9 cellular contexts compared by ENCODE assay signal in genomic region chr18:74499633-74500032, GRCh38. TPM values are rescaled to one million over a fixed set of nuclear protein-coding genes. Genes with fewer than 3 reads are reported as not detected.
DNase-seq lines count a peak whose midpoint lies in the region; ATAC-seq and TF ChIP-seq lines count a peak whose summit lies in the region.
"Had no signal": no experiment of that assay in that cellular context is flagged by ENCODE, and none has a peak within 500 bp of the region (broad histone marks: within the 10 kb centered on the region; RNA-seq: fewer than 3 reads in every experiment).

No MANE protein-coding gene starts in this region.

- peak; percentile 37 for DNase-seq in Daoy (ENCODE audit: low read depth)
- DNase-seq in KG1 (lab: John Stamatoyannopoulos, UW): peak; percentile 65
- DNase-seq in activated CD8-positive, alpha-beta T cell treated with anti-CD3 and anti-CD28 coated beads for 36 hours: peak; percentile 64
- no peak for DNase-seq in epithelial cell of proximal tubule (ENCODE audit: low read depth)
- DNase-seq in naive thymus-derived CD4-positive, alpha-beta T cell: peak in 5 of 9 donors; percentile 46 to 59 (median 55)
- DNase-seq in ureter (ENCODE audit: low spot score): peak; percentile 88
- no peak for DNase-seq in GOT3 (lab: John Stamatoyannopoulos, UW)

- no peaks in the 10 kb centered on the region for H3K9me3 Mint-ChIP-seq in activated CD8-positive, alpha-beta T cell treated with anti-CD3 and anti-CD28 coated beads for 36 hours
- no peaks in the 10 kb centered on the region for H3K9me3 Mint-ChIP-seq in naive thymus-derived CD4-positive, alpha-beta T cell

- peak overlapping the region; percentile 99 for H3K27ac Mint-ChIP-seq in activated CD8-positive, alpha-beta T cell treated with anti-CD3 and anti-CD28 coated beads for 36 hours
- H3K27ac Mint-ChIP-seq in naive thymus-derived CD4-positive, alpha-beta T cell: peak overlapping the region; percentile 96 to 100 (median 98)

- H3K4me3 Mint-ChIP-seq in activated CD8-positive, alpha-beta T cell treated with anti-CD3 and anti-CD28 coated beads for 36 hours: peak overlapping the region; percentile 85
- H3K4me3 Mint-ChIP-seq in naive thymus-derived CD4-positive, alpha-beta T cell: peak overlapping the region; percentile 79 to 98 (median 92)

- TF ChIP-seq CTCF in activated CD8-positive, alpha-beta T cell treated with anti-CD3 and anti-CD28 coated beads for 36 hours (IDR thresholded peaks at IDR 0.05): no peak
- TF ChIP-seq CTCF in epithelial cell of proximal tubule (conservative IDR thresholded peaks at IDR 0.05; ENCODE audit: low read depth, low read length): no peak

- H3K4me3 ChIP-seq in epithelial cell of proximal tubule (ENCODE audit: low read depth, low read length): peak overlapping the region; percentile 73
- H3K4me3 ChIP-seq in naive thymus-derived CD4-positive, alpha-beta T cell (ENCODE audit: low read length): peak overlapping the region; percentile 72

- H3K36me3 ChIP-seq in naive thymus-derived CD4-positive, alpha-beta T cell (ENCODE audit: control insufficient read depth in 2 of 3, insufficient read depth in 3 of 3, low read length in 3 of 3): peaks cover 0 to 35% (median 11%) of the 10 kb centered on the region in 3 experiments

- peaks cover 50% of the 10 kb centered on the region for H3K4me1 Mint-ChIP-seq in activated CD8-positive, alpha-beta T cell treated with anti-CD3 and anti-CD28 coated beads for 36 hours (ENCODE audit: low read depth)
- peaks cover 22 to 68% (median 60%) of the 10 kb centered on the region in 7 donors for H3K4me1 Mint-ChIP-seq in naive thymus-derived CD4-positive, alpha-beta T cell

- no peaks in the 10 kb centered on the region for H3K27me3 Mint-ChIP-seq in activated CD8-positive, alpha-beta T cell treated with anti-CD3 and anti-CD28 coated beads for 36 hours
- H3K27me3 Mint-ChIP-seq in naive thymus-derived CD4-positive, alpha-beta T cell: peaks cover 0 to 3% (median 0%) of the 10 kb centered on the region in 5 donors

- H3K27ac ChIP-seq in naive thymus-derived CD4-positive, alpha-beta T cell (ENCODE audit: low read depth, low read length): peak overlapping the region; percentile 84

- peaks cover 50% of the 10 kb centered on the region for H3K36me3 Mint-ChIP-seq in activated CD8-positive, alpha-beta T cell treated with anti-CD3 and anti-CD28 coated beads for 36 hours (ENCODE audit: low read depth)
- H3K36me3 Mint-ChIP-seq in naive thymus-derived CD4-positive, alpha-beta T cell: peaks cover 8 to 30% (median 26%) of the 10 kb centered on the region in 5 donors

- no peaks in the 10 kb centered on the region for H3K27me3 ChIP-seq in naive thymus-derived CD4-positive, alpha-beta T cell (ENCODE audit: control insufficient read depth in 2 of 2, insufficient read depth in 2 of 2, low read length in 2 of 2)

- H3K4me1 ChIP-seq in naive thymus-derived CD4-positive, alpha-beta T cell (ENCODE audit: control insufficient read depth in 2 of 2, insufficient read depth in 2 of 2, low read length in 2 of 2): peaks cover 33 to 43% of the 10 kb centered on the region in 2 donors

- POLR2A ChIA-PET in activated CD8-positive, alpha-beta T cell treated with anti-CD3 and anti-CD28 coated beads for 36 hours (lab: Charles Lee): interaction anchor here (0.9 to 1.0 kb wide), 3 partner anchors 19 to 152 kb away, joined by 3 to 4 read pairs (median 3); no protein-coding TSS in a partner anchor
- POLR2A ChIA-PET in naive thymus-derived CD4-positive, alpha-beta T cell (lab: Charles Lee): interaction anchor here (0.6 to 2.5 kb wide), 5 partner anchors 98 to 417 kb away, joined by 3 to 15 read pairs (median 7); partner anchors contain the start of gene ZNF407

- intact Hi-C loops in activated CD8-positive, alpha-beta T cell treated with anti-CD3 and anti-CD28 coated beads for 36 hours (cut with micrococcal nuclease): loop anchor here (5.0 to 10.0 kb wide), 5 partner anchors 53 to 708 kb away; partner anchors contain the start of genes FBXO15, PTGR3, TIMM21 and ZNF407
- intact Hi-C loops in naive thymus-derived CD4-positive, alpha-beta T cell (cut with micrococcal nuclease): loop anchor here (1.0 to 5.0 kb wide), 11 partner anchors 53 to 1993 kb away; partner anchors contain the start of genes ZNF407 (in 2 of the 2), PTGR3 (in 1 of the 2), TIMM21 (in 1 of the 2) and TSHZ1 (in 1 of the 2)

- ATAC-seq in GM21529 (IDR thresholded peaks at IDR 0.05; ENCODE audit: unreplicated experiment): peak; percentile 36
- peak; percentile 14 for ATAC-seq in activated CD8-positive, alpha-beta T cell treated with anti-CD3 and anti-CD28 coated beads for 36 hours
- ATAC-seq in naive thymus-derived CD4-positive, alpha-beta T cell: no peak

- no peaks in the 10 kb centered on the region for H3K9me3 ChIP-seq in naive thymus-derived CD4-positive, alpha-beta T cell (ENCODE audit: control insufficient read depth in 2 of 3, low read length in 3 of 3)

- CTCF ChIA-PET in activated CD8-positive, alpha-beta T cell treated with anti-CD3 and anti-CD28 coated beads for 36 hours (lab: Charles Lee): interaction anchor here (1.2 to 2.0 kb wide), 2 partner anchors 130 to 189 kb away, joined by 4 to 5 read pairs; no protein-coding TSS in a partner anchor
- CTCF ChIA-PET in naive thymus-derived CD4-positive, alpha-beta T cell (lab: Charles Lee): interaction anchor here (0.9 kb wide), 1 partner anchor 52 kb away, joined by 3 read pairs; no protein-coding TSS in a partner anchor

RNA-seq across cellular contexts. Expression of gene CNDP2, which starts 3.5 kb away (rescaled TPM):
- 28.6 and 32.2 TPM in 2 replicates for total RNA-seq in Daoy (2014; rRNA removed; shearing (Covaris generic))
- 100 to 1,000 TPM; 121 to 136 TPM for total RNA-seq in activated CD8-positive, alpha-beta T cell treated with anti-CD3 and anti-CD28 coated beads for 36 hours
- 171 and 198 TPM in 2 replicates for total RNA-seq in epithelial cell of proximal tubule
- 100 to 1,000 TPM; 112 to 169 (median 148) TPM for total RNA-seq in naive thymus-derived CD4-positive, alpha-beta T cell
- polyA plus RNA-seq in naive thymus-derived CD4-positive, alpha-beta T cell: 100 to 1,000 TPM in 1 of 2 donors, 10 to 100 TPM in 1; 87.7 to 131 TPM
- 344 TPM for total RNA-seq in ureter

RNA-seq across cellular contexts. Expression of gene CNDP1, which starts 34.7 kb away (rescaled TPM):
- total RNA-seq in Daoy (2014; rRNA removed; shearing (Covaris generic)): not detected in 2 replicates
- total RNA-seq in activated CD8-positive, alpha-beta T cell treated with anti-CD3 and anti-CD28 coated beads for 36 hours: not detected
- total RNA-seq in epithelial cell of proximal tubule (not detected in 2 replicates), ureter (0.31 TPM)
- total RNA-seq in naive thymus-derived CD4-positive, alpha-beta T cell: under 1 TPM in 2 of 5 experiments, not detected in 3; 0.19 to 0.34 TPM
- under 1 TPM in 1 of 2 donors, not detected in 1; 0.12 TPM for polyA plus RNA-seq in naive thymus-derived CD4-positive, alpha-beta T cell
- total RNA-seq: NCI-H460 had no signal

RNA-seq across cellular contexts. Expression of gene DIPK1C, which starts 42.5 kb away (rescaled TPM):
- total RNA-seq in Daoy (2014; rRNA removed; shearing (Covaris generic)): not detected in 2 replicates
- total RNA-seq in activated CD8-positive, alpha-beta T cell treated with anti-CD3 and anti-CD28 coated beads for 36 hours: not detected
- total RNA-seq in epithelial cell of proximal tubule (not detected in 2 replicates), ureter (not detected)
- not detected for total RNA-seq in naive thymus-derived CD4-positive, alpha-beta T cell
- not detected for polyA plus RNA-seq in naive thymus-derived CD4-positive, alpha-beta T cell
- total RNA-seq: NCI-H460 had no signal

Comparison
In these comparisons a context has a peak if more than half of its experiments do, and no peak if none do; other contexts are left out.
1. DNase-seq: peak in Daoy (single experiment), KG1 (single experiment), activated CD8-positive, alpha-beta T cell treated with anti-CD3 and anti-CD28 coated beads for 36 hours (single experiment), naive thymus-derived CD4-positive, alpha-beta T cell (5 of 9) and ureter (single experiment); none in epithelial cell of proximal tubule (single experiment) and GOT3 (single experiment).